In the genomic region with DNA sequence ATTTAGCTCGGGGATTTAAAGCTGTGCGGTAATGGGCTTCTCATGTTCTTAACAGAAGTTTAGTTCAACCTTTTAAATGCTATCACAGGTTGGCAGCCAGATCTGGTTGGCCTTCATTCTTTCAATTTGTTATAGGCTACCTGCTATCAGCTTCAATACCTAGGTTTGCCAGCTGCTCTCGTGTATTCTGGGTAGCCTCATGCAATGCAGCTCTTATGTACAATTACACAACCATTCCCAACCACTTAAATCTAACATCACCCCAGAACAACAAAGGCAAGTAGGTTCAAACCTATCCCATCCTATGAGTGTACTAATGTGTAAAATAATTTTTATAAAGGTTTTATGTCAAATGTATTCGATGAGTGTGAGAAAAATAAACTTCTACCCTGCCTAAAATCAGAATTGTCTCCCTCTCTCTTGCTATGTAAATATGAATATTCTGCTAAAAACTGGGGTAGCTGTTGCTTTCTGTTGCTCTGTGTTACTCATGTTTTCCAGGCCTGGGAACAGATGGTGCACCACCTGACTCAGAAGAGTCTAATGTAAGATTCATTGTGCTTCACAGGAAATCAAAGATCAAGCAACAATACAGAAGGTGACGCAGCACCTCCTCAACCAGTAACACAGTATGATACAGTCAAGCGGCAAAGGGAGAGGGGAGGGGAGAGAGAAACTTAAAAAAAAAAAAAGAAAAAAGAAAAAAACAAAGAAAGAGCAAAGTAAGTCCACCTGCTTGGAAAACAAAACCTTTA, we compare ENCODE assay signal across 12 cellular contexts.
A peak's percentile ranks its signal among the peaks of the same experiment; 100 is the strongest.
DNase-seq lines count a peak whose midpoint lies in the region; ATAC-seq and TF ChIP-seq lines count a peak whose summit lies in the region.
"Had no signal": no experiment of that assay in that cellular context is flagged by ENCODE, and none has a peak within 500 bp of the region (broad histone marks: within the 10 kb centered on the region; RNA-seq: fewer than 3 reads in every experiment).

No MANE protein-coding gene starts in this region.

- ATAC-seq in HG03135 (IDR thresholded peaks at IDR 0.05; ENCODE audit: unreplicated experiment) = no peak
- ATAC-seq: heart right ventricle had no signal

- no peak for TF ChIP-seq CTCF in choroid plexus epithelial cell (conservative IDR thresholded peaks at IDR 0.05; ENCODE audit: low read depth, low read length)
- no peak for TF ChIP-seq CTCF in coronary artery (IDR thresholded peaks at IDR 0.05)

- H3K27ac ChIP-seq in coronary artery = no peak overlapping the region
- H3K27ac ChIP-seq: heart right ventricle had no signal

- no peak overlapping the region for H3K4me3 ChIP-seq in choroid plexus epithelial cell (ENCODE audit: low read depth, low read length)
- no peak overlapping the region for H3K4me3 ChIP-seq in coronary artery
- H3K4me3 ChIP-seq: HAP-1, heart right ventricle had no signal

- DNase-seq in NCI-H748 (lab: John Stamatoyannopoulos, UW; ENCODE audit: unreplicated experiment) (peak; percentile 34), NCI-H748 treated with DMSO at 0.1 percent for 48 hours (lab: John Stamatoyannopoulos, UW) (no peak), NCI-H226 (peak; percentile 71), choroid plexus epithelial cell (ENCODE audit: low read depth) (peak; percentile 87), pulmonary artery endothelial cell (ENCODE audit: low read depth, low spot score) (peak; percentile 47), NCI-H128 (lab: John Stamatoyannopoulos, UW; ENCODE audit: unreplicated experiment) (no peak), coronary artery (ENCODE audit: low spot score) (no peak)
- DNase-seq: activated effector memory CD4-positive, alpha-beta T cell treated with Interleukin-2 at 50 U/mL for 16 hours; BE2C; heart right ventricle had no signal

Comparison
In these comparisons a context has a peak if more than half of its experiments do, and no peak if none do; other contexts are left out.
1. DNase-seq: peak in NCI-H748 (single experiment), NCI-H226 (single experiment), choroid plexus epithelial cell (single experiment) and pulmonary artery endothelial cell (single experiment); none in NCI-H748 treated with DMSO at 0.1 percent for 48 hours (single experiment), NCI-H128 (single experiment) and coronary artery (single experiment).